18 cellular contexts compared by ENCODE assay signal in genomic region chr19:42389899-42390298, GRCh38. TPM values are rescaled to one million over a fixed set of nuclear protein-coding genes. Genes with fewer than 3 reads are reported as not detected.
DNase-seq lines count a peak whose midpoint lies in the region; TF ChIP-seq lines count a peak whose summit lies in the region.
"Had no signal": no experiment of that assay in that cellular context is flagged by ENCODE, and none has a peak within 500 bp of the region (broad histone marks: within the 10 kb centered on the region; RNA-seq: fewer than 3 reads in every experiment).

TSS of gene CNFN (minus strand) at chr19:42390297. CDS start at chr19:42389037, 1,260 bp downstream.

- H3K9ac ChIP-seq in neural progenitor cell = no peak within 1 kb of the TSS
- H3K9ac ChIP-seq: BLaER1 treated with 17β-estradiol and CSF1 and Interleukin-3, amounts not matched to agents 10 nM and 100 nM; GM23248 had no signal

- no peak within 1 kb of the TSS for H3K4me2 ChIP-seq in neural progenitor cell
- H3K4me2 ChIP-seq: BLaER1 treated with 17β-estradiol and CSF1 and Interleukin-3, amounts not matched to agents 10 nM and 100 nM had no signal

- TF ChIP-seq POLR2A in vagina (IDR thresholded peaks at IDR 0.05) = no peak

- H3K4me3 Mint-ChIP-seq in neural progenitor cell = peak within 1 kb of the TSS; percentile 24

- peak within 1 kb of the TSS; percentile 21 to 88 for H3K27ac ChIP-seq in esophagus (ENCODE audit: low read depth in 2 of 2, low read length in 1 of 2)
- H3K27ac ChIP-seq in neural progenitor cell = no peak within 1 kb of the TSS
- no peak within 1 kb of the TSS for H3K27ac ChIP-seq in vagina
- H3K27ac ChIP-seq: BLaER1 treated with 17β-estradiol and CSF1 and Interleukin-3, amounts not matched to agents 10 nM and 100 nM; GM23248 had no signal

- DNase-seq in NCI-H1436 (lab: John Stamatoyannopoulos, UW) (peak; percentile 25), NCI-H1436 treated with DMSO at 0.1 percent for 48 hours (lab: John Stamatoyannopoulos, UW) (no peak), neural progenitor cell (ENCODE audit: low spot score) (no peak), vagina (ENCODE audit: extremely low spot score in 2 of 2) (no peak), NCI-H748 treated with DMSO at 0.1 percent for 48 hours (lab: John Stamatoyannopoulos, UW) (no peak), NCI-H82 treated with DMSO at 0.1 percent for 48 hours (lab: John Stamatoyannopoulos, UW; ENCODE audit: unreplicated experiment) (no peak), NCI-H1092 treated with DMSO at 0.1 percent for 48 hours (lab: John Stamatoyannopoulos, UW) (no peak)
- DNase-seq: 8988T; Caco-2; CD4-positive, alpha-beta memory T cell; DMS 273 treated with DMSO at 0.1 percent for 48 hours; GM23248; Karpas-422; NCI-H187 treated with DMSO at 0.1 percent for 48 hours; NCI-H2107; NK-92 treated with Interleukin-12 subunit alpha and Interleukin-12 subunit beta, amount 100 ng/mL, for 24 hours had no signal

- H3K27me3 ChIP-seq in esophagus (ENCODE audit: control insufficient read depth in 1 of 2, insufficient read depth in 2 of 2, low read length in 2 of 2) (no peaks in the 10 kb centered on the region), neural progenitor cell (peaks cover 52% of the 10 kb centered on the region), vagina (no peaks in the 10 kb centered on the region)

- WGBS in esophagus, 2 donors = 50 to 51% methylated on average over 12 of the region's 12 CpGs

- intact Hi-C loops in vagina (cut with DNase I) = no loop called here

- H3K9me3 ChIP-seq in esophagus (ENCODE audit: control insufficient read depth in 2 of 2, insufficient read depth in 1 of 2, low read depth in 1 of 2, low read length in 1 of 2) (no peaks in the 10 kb centered on the region), neural progenitor cell (ENCODE audit: low read depth) (no peaks in the 10 kb centered on the region), vagina (no peaks in the 10 kb centered on the region)
- H3K9me3 ChIP-seq: BLaER1 treated with 17β-estradiol and CSF1 and Interleukin-3, amounts not matched to agents 10 nM and 100 nM; Caco-2 had no signal

- H3K79me2 ChIP-seq in neural progenitor cell (ENCODE audit: low read depth) = no peaks in the 10 kb centered on the region

- TF ChIP-seq CTCF in neural progenitor cell (IDR thresholded peaks at IDR 0.05) (no peak), vagina (IDR thresholded peaks at IDR 0.05) (no peak)

- H3K36me3 Mint-ChIP-seq in neural progenitor cell = no peaks in the 10 kb centered on the region
- H3K36me3 Mint-ChIP-seq: CD4-positive, alpha-beta memory T cell had no signal

- no peaks in the 10 kb centered on the region for H4K20me1 ChIP-seq in neural progenitor cell (ENCODE audit: low read depth)
- H4K20me1 ChIP-seq: BLaER1 treated with 17β-estradiol and CSF1 and Interleukin-3, amounts not matched to agents 10 nM and 100 nM had no signal

- H3K9me3 Mint-ChIP-seq in neural progenitor cell = peaks cover 2% of the 10 kb centered on the region
- H3K9me3 Mint-ChIP-seq: CD4-positive, alpha-beta memory T cell had no signal

- H3K4me1 Mint-ChIP-seq in neural progenitor cell = peaks cover 14% of the 10 kb centered on the region

- H3F3A ChIP-seq in neural progenitor cell (ENCODE audit: low read depth) = peaks cover 11% of the 10 kb centered on the region

- H2AFZ ChIP-seq in neural progenitor cell (replicated peaks) = no peak within 1 kb of the TSS
- H2AFZ ChIP-seq: GM23248 had no signal

- H3K4me1 ChIP-seq in esophagus (ENCODE audit: control insufficient read depth in 2 of 2, insufficient read depth in 2 of 2, low read length in 1 of 2) (no peaks in the 10 kb centered on the region), neural progenitor cell (peaks cover 5% of the 10 kb centered on the region), vagina (peaks cover 6% of the 10 kb centered on the region)

- H3K36me3 ChIP-seq in esophagus (ENCODE audit: control insufficient read depth in 2 of 2, insufficient read depth in 2 of 2, low read length in 1 of 2) (no peaks in the 10 kb centered on the region), neural progenitor cell (no peaks in the 10 kb centered on the region), vagina (no peaks in the 10 kb centered on the region)
- H3K36me3 ChIP-seq: BLaER1 treated with 17β-estradiol and CSF1 and Interleukin-3, amounts not matched to agents 10 nM and 100 nM had no signal

- H3K27ac Mint-ChIP-seq in neural progenitor cell = peak within 1 kb of the TSS; percentile 3

- H3K4me3 ChIP-seq in esophagus (ENCODE audit: low read depth in 1 of 2, low read length in 2 of 2) = peak within 1 kb of the TSS; percentile 48 to 50
- no peak within 1 kb of the TSS for H3K4me3 ChIP-seq in neural progenitor cell
- H3K4me3 ChIP-seq in vagina = peak within 1 kb of the TSS in 1 of 2 donors; percentile 28
- H3K4me3 ChIP-seq: BLaER1 treated with 17β-estradiol and CSF1 and Interleukin-3, amounts not matched to agents 10 nM and 100 nM; GM23248 had no signal

- H3K27me3 Mint-ChIP-seq in neural progenitor cell (ENCODE audit: insufficient read depth, low read depth) = peaks cover 24% of the 10 kb centered on the region

RNA-seq across cellular contexts. Expression of gene CNFN, which starts in this region (rescaled TPM):
- polyA plus RNA-seq in esophagus = 1,000 to 10,000 TPM; 5,144 to 7,132 TPM
- total RNA-seq in neural progenitor cell (ENCODE audit: low replicate concordance) (2.9 and 3.2 TPM in 2 replicates), vagina (106 TPM)
- total RNA-seq: CD4-positive, alpha-beta memory T cell; GM23248 had no signal

Comparison
In these comparisons a context has a peak if more than half of its experiments do, and no peak if none do; other contexts are left out.
1. RNA of gene CNFN (total RNA-seq): 106 TPM in vagina (single experiment); 2.9 to 3.2 TPM in neural progenitor cell; every median in the first group is over 10 times any median in the second.
2. H3K27ac ChIP-seq: peak in esophagus (2 of 2); none in neural progenitor cell (single experiment) and vagina (single experiment).